In the genomic region with DNA sequence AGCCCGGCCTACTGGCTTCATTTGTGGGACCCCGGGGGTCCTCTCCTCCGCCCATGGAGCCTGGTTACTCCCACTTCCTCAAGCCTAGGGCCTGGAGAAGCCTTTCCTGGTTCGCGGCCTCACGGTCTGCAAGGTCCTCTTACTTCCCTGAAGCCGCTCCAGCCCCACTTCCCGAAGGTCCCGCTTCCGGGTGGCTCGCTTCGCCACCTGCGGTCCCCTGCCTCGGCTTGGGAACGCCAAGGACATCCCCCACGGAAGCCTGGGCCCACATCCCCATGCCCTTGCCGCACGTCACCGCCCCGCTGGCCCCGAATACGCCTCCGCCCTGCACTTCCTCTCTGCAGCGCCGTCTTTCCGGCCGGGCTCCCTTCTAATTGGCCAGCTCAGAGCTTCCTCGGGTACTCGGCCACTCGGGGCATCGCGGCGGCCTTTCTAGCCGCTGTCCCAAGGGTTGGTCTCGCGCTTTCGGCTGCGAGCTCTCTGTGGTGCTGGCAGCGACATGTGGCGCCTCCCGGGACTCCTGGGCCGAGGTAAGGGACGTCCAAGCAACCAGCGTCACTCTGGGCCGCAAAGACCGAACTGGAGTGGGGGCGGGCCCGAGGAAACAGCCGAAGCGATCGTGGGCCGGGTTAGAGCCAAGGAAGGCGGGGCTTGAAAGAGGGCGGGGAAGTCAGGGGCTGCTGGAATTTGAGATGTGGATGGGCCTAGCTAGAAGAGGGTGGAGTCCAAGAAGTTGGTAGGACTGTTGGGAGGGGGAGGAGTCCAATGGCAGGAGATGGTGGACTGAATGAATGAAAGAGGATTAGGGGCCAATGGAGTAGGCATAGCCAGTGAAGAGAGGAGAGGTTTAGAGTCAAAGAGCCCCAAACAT, we compare ENCODE assay signal across 8 cellular contexts. TPM values are rescaled to one million over a fixed set of nuclear protein-coding genes. Genes with fewer than 3 reads are reported as not detected.
DNase-seq lines count a peak whose midpoint lies in the region; ATAC-seq, FAIRE-seq and TF ChIP-seq lines count a peak whose summit lies in the region.

A gene with protein sequence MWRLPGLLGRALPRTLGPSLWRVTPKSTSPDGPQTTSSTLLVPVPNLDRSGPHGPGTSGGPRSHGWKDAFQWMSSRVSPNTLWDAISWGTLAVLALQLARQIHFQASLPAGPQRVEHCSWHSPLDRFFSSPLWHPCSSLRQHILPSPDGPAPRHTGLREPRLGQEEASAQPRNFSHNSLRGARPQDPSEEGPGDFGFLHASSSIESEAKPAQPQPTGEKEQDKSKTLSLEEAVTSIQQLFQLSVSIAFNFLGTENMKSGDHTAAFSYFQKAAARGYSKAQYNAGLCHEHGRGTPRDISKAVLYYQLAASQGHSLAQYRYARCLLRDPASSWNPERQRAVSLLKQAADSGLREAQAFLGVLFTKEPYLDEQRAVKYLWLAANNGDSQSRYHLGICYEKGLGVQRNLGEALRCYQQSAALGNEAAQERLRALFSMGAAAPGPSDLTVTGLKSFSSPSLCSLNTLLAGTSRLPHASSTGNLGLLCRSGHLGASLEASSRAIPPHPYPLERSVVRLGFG (plus strand): TSS at position 429 of the 871 bp plus-strand sequence. CDS start 71 bp downstream, at position 500.

- peaks cover 6% of the 10 kb centered on the region for H4K20me1 ChIP-seq in smooth muscle cell (ENCODE audit: low read depth)

- ATAC-seq in GM18867 (IDR thresholded peaks at IDR 0.05; ENCODE audit: unreplicated experiment) = peak; percentile 98
- peak; percentile 95 for ATAC-seq in HG03103 (IDR thresholded peaks at IDR 0.05; ENCODE audit: low read depth, unreplicated experiment)

- H3K9me3 ChIP-seq in smooth muscle cell (replicated peaks; ENCODE audit: low read depth) = no peaks in the 10 kb centered on the region

- TF ChIP-seq CTCF in WI38 (IDR thresholded peaks at IDR 0.05; ENCODE audit: low read depth, low read length) = no peak
- TF ChIP-seq CTCF in bronchial epithelial cell (IDR thresholded peaks at IDR 0.05; ENCODE audit: insufficient read depth, low read length, severe bottlenecking) = no peak
- no peak for TF ChIP-seq CTCF in smooth muscle cell (IDR thresholded peaks at IDR 0.05; ENCODE audit: borderline replicate concordance, insufficient read depth, poor library complexity, severe bottlenecking)

- H3K27ac ChIP-seq in ACC112 (ENCODE audit: low read depth, low read length) (peak within 1 kb of the TSS; percentile 92), smooth muscle cell (ENCODE audit: low read depth) (peak within 1 kb of the TSS; percentile 99)

- WGBS in smooth muscle cell (ENCODE audit: low lambda C conversion rate) = under 1% methylated on average over 52 of the region's 54 CpGs

- H3K4me1 ChIP-seq in ACC112 (ENCODE audit: control insufficient read depth, insufficient read depth, low read length, unreplicated experiment) (peaks cover 4% of the 10 kb centered on the region), smooth muscle cell (ENCODE audit: low read depth) (peaks cover 15% of the 10 kb centered on the region)

- no peak for FAIRE-seq in bronchial epithelial cell (lab: Jason Lieb, UNC)

- H3K9ac ChIP-seq in smooth muscle cell (ENCODE audit: low read depth) = peak within 1 kb of the TSS; percentile 97

- H3K79me2 ChIP-seq in ACC112 (ENCODE audit: control insufficient read depth, insufficient read depth, low read length, unreplicated experiment) (peaks cover 13% of the 10 kb centered on the region), smooth muscle cell (ENCODE audit: low read depth) (peaks cover 13% of the 10 kb centered on the region)

- H3K4me2 ChIP-seq in smooth muscle cell = peak within 1 kb of the TSS; percentile 99

- peak within 1 kb of the TSS; percentile 88 for H3K4me3 ChIP-seq in ACC112 (ENCODE audit: low read depth, low read length)
- H3K4me3 ChIP-seq in WI38 (ENCODE audit: low read depth, low read length) = peak within 1 kb of the TSS; percentile 85
- H3K4me3 ChIP-seq in bronchial epithelial cell (ENCODE audit: low read depth, low read length) = peak within 1 kb of the TSS; percentile 90
- H3K4me3 ChIP-seq in smooth muscle cell = peak within 1 kb of the TSS; percentile 91

- peak within 1 kb of the TSS; percentile 97 for H2AFZ ChIP-seq in ACC112 (ENCODE audit: low read length, unreplicated experiment)
- peak within 1 kb of the TSS; percentile 95 for H2AFZ ChIP-seq in smooth muscle cell (ENCODE audit: low read depth)

- H3K27me3 ChIP-seq in ACC112 (ENCODE audit: insufficient read depth, low read length) (no peaks in the 10 kb centered on the region), bronchial epithelial cell (ENCODE audit: control insufficient read depth, insufficient read depth, low read length) (no peaks in the 10 kb centered on the region), smooth muscle cell (ENCODE audit: low read depth) (no peaks in the 10 kb centered on the region)

- H3K36me3 ChIP-seq in ACC112 (ENCODE audit: insufficient read depth, low read length) = peaks cover 14% of the 10 kb centered on the region
- peaks cover 21% of the 10 kb centered on the region for H3K36me3 ChIP-seq in bronchial epithelial cell (ENCODE audit: control insufficient read depth, insufficient read depth, low read length)
- H3K36me3 ChIP-seq in smooth muscle cell (ENCODE audit: low read depth) = no peaks in the 10 kb centered on the region

- H3F3A ChIP-seq in smooth muscle cell (ENCODE audit: low read depth) = peaks cover 4% of the 10 kb centered on the region

- DNase-seq in NCI-H2196 treated with DMSO at 0.1 percent for 48 hours (lab: John Stamatoyannopoulos, UW; ENCODE audit: unreplicated experiment) = peak; percentile 89
- peak; percentile 87 for DNase-seq in bronchial epithelial cell (ENCODE audit: low read depth)
- peak; percentile 97 for DNase-seq in iPS-NIHi11 (ENCODE audit: low spot score)
- peak; percentile 92 for DNase-seq in smooth muscle cell (lab: John Stamatoyannopoulos, UW; ENCODE audit: unreplicated experiment)

RNA-seq across cellular contexts. Expression of the gene that starts here (rescaled TPM):
- total RNA-seq in bronchial epithelial cell (14.0 and 19.2 TPM in 2 replicates), smooth muscle cell (32.0 and 35.8 TPM in 2 replicates)
- polyA plus RNA-seq in smooth muscle cell = 20.7 and 21.5 TPM in 2 replicates

Comparison
In these comparisons a context has a peak if more than half of its experiments do, and no peak if none do; other contexts are left out.
1. Peak in every context shown above with its lines: DNase-seq, ATAC-seq, H3K4me3 ChIP-seq and H3K27ac ChIP-seq.